1 cellular context compared by ENCODE assay signal in genomic region chr5:139293504-139294371, GRCh38.
TF ChIP-seq lines count a peak whose summit lies in the region.

Gene MATR3, plus strand, starts transcription at chr5:139293740. Its CDS starts 13,676 bp downstream, at chr5:139307416.

TF ChIP-seq in GM12878, 131 proteins besides CTCF, POLR2A, EP300 and RAD21 (continued from another document and continues in another):
- TF ChIP-seq ZNF687 (IDR thresholded peaks at IDR 0.05) (0 out of 2 replicates have a peak, but pooled peaks have one; percentile 63), FOS (IDR thresholded peaks at IDR 0.05; ENCODE audit: borderline replicate concordance, extremely low read depth, insufficient read length) (no peak), NBN (IDR thresholded peaks at IDR 0.05) (peak; percentile 83), E2F4 (IDR thresholded peaks at IDR 0.05; ENCODE audit: low read depth, low read length) (peak; percentile 72), ASH2L (IDR thresholded peaks at IDR 0.05; ENCODE audit: borderline replicate concordance, low read depth) (peak; percentile 65; the same call in 1 of the 2 replicates), FOXM1 (IDR thresholded peaks at IDR 0.05; ENCODE audit: low read depth, low read length) (no peak), HDGF (IDR thresholded peaks at IDR 0.05) (peak; percentile 68; the same call in 1 of the 2 replicates), IKZF2 (IDR thresholded peaks at IDR 0.05) (peak in 1 of 2 experiments; percentile 78; a peak in 1 of 4 replicates), ZBTB4 (CRISPR knock-in tag; IDR thresholded peaks at IDR 0.05) (no peak), CEBPZ (IDR thresholded peaks at IDR 0.05; ENCODE audit: low read depth, low read length) (no peak), YY1 (IDR thresholded peaks at IDR 0.05; ENCODE audit: low read depth, low read length) (peak; percentile 96), NFIC (IDR thresholded peaks at IDR 0.05; ENCODE audit: low read depth, low read length) (peak; percentile 37; the same call in 1 of the 2 replicates), GATAD2B (conservative IDR thresholded peaks at IDR 0.05; ENCODE audit: low read depth) (peak; percentile 67), SUZ12 (IDR thresholded peaks at IDR 0.05; ENCODE audit: unreplicated experiment) (no peak), POU2F2 (IDR thresholded peaks at IDR 0.05; ENCODE audit: borderline replicate concordance, low read depth, low read length) (peak; percentile 84; the same call in 2 of the 3 replicates), DPF2 (IDR thresholded peaks at IDR 0.05) (peak; percentile 46), BHLHE40 (IDR thresholded peaks at IDR 0.05; ENCODE audit: borderline replicate concordance in 1 of 2, low read depth in 2 of 2, low read length in 1 of 2) (peak; percentile 79 to 80), TBL1XR1 (IDR thresholded peaks at IDR 0.05; ENCODE audit: low read depth, low read length) (peak; percentile 53), PAX8 (IDR thresholded peaks at IDR 0.05) (no peak), JUND (IDR thresholded peaks at IDR 0.05; ENCODE audit: low read depth, low read length) (no peak), NR2C2 (IDR thresholded peaks at IDR 0.05; ENCODE audit: borderline replicate concordance, control insufficient read depth, insufficient read length, low read depth) (no peak), ZNF384 (IDR thresholded peaks at IDR 0.05; ENCODE audit: borderline replicate concordance, low read depth, low read length) (no peak), POLR2AphosphoS5 (IDR thresholded peaks at IDR 0.05; ENCODE audit: low read length) (peak; percentile 96), CHD4 (IDR thresholded peaks at IDR 0.05) (no peak), RBBP5 (conservative IDR thresholded peaks at IDR 0.05) (no peak), EED (IDR thresholded peaks at IDR 0.05; ENCODE audit: low read depth) (peak; percentile 63; the same call in 1 of the 2 replicates), ZNF622 (IDR thresholded peaks at IDR 0.05) (no peak), NR2C1 (IDR thresholded peaks at IDR 0.05) (no peak; the same call in 1 of the 2 replicates), MYC (IDR thresholded peaks at IDR 0.05; ENCODE audit: insufficient read depth, insufficient read length, insufficient replicate concordance, low read length, severe bottlenecking) (peak; percentile 48), ESRRA (IDR thresholded peaks at IDR 0.05; ENCODE audit: low read length) (no peak; the same call in 1 of the 2 replicates), ATF7 (IDR thresholded peaks at IDR 0.05; ENCODE audit: low read depth) (0 out of 2 replicates have a peak, but pooled peaks have one; percentile 8), NKRF (conservative IDR thresholded peaks at IDR 0.05) (peak; percentile 59; the same call in 1 of the 2 replicates), KDM1A (IDR thresholded peaks at IDR 0.05; ENCODE audit: borderline replicate concordance) (no peak), ZZZ3 (IDR thresholded peaks at IDR 0.05; ENCODE audit: control insufficient read depth, insufficient read length, low read depth) (no peak), SIX5 (IDR thresholded peaks at IDR 0.05; ENCODE audit: low read depth, low read length, severe bottlenecking) (no peak), HSF1 (IDR thresholded peaks at IDR 0.05; ENCODE audit: low read depth, low read length) (no peak), SREBF1 (IDR thresholded peaks at IDR 0.05; ENCODE audit: low read length) (no peak), EZH2 (IDR thresholded peaks at IDR 0.05; ENCODE audit: borderline replicate concordance, control insufficient read depth, low read depth, low read length) (no peak), MAX (IDR thresholded peaks at IDR 0.05; ENCODE audit: low read depth, low read length) (peak; percentile 22; the same call in 1 of the 2 replicates), GABPA (IDR thresholded peaks at IDR 0.05; ENCODE audit: low read depth) (no peak), CUX1 (IDR thresholded peaks at IDR 0.05; ENCODE audit: insufficient replicate concordance, low read depth, low read length) (no peak)
